1 cellular context compared by ENCODE assay signal in the genomic region with DNA sequence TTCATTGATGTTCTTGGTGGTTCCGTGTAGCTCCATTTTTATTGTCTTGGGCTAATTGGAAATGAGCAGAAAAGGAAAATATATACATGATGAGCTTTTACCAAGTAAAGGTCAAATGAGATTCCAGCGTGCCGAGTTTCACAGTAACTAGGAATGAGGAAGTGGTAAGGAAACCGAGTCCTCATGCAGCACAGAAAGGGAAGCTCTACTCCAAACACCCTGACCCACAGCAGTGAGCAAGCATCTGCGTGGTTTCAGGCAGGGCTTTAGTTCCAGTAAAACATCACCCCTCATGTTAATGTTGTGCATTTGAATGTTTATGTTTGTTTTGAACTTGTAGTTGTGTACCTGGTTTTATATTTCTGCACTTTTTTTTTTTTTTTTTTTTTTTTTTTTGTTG.
TF ChIP-seq lines count a peak whose summit lies in the region.

No MANE protein-coding gene starts in this region.

TF ChIP-seq in IMR-90, 13 proteins besides CTCF, POLR2A, EP300 and RAD21 (continued from another document):
- TF ChIP-seq, protein P1, sequence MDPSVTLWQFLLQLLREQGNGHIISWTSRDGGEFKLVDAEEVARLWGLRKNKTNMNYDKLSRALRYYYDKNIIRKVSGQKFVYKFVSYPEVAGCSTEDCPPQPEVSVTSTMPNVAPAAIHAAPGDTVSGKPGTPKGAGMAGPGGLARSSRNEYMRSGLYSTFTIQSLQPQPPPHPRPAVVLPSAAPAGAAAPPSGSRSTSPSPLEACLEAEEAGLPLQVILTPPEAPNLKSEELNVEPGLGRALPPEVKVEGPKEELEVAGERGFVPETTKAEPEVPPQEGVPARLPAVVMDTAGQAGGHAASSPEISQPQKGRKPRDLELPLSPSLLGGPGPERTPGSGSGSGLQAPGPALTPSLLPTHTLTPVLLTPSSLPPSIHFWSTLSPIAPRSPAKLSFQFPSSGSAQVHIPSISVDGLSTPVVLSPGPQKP (IDR thresholded peaks at IDR 0.05; ENCODE audit: borderline replicate concordance, low read depth, low read length), result no peak
- TF ChIP-seq MXI1 (IDR thresholded peaks at IDR 0.05; ENCODE audit: borderline replicate concordance, low read depth, low read length) (no peak), SMC3 (IDR thresholded peaks at IDR 0.05; ENCODE audit: low read depth, low read length) (no peak), CHD1 (IDR thresholded peaks at IDR 0.05; ENCODE audit: low read depth, low read length) (no peak), MAZ (IDR thresholded peaks at IDR 0.05; ENCODE audit: borderline replicate concordance, low read depth, low read length) (no peak)
- TF ChIP-seq, protein P2, sequence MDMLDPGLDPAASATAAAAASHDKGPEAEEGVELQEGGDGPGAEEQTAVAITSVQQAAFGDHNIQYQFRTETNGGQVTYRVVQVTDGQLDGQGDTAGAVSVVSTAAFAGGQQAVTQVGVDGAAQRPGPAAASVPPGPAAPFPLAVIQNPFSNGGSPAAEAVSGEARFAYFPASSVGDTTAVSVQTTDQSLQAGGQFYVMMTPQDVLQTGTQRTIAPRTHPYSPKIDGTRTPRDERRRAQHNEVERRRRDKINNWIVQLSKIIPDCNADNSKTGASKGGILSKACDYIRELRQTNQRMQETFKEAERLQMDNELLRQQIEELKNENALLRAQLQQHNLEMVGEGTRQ (IDR thresholded peaks at IDR 0.05; ENCODE audit: low read depth, low read length), result no peak
TF ChIP-seq in IMR-90: peak in this region for 0.
